In the genomic region with DNA sequence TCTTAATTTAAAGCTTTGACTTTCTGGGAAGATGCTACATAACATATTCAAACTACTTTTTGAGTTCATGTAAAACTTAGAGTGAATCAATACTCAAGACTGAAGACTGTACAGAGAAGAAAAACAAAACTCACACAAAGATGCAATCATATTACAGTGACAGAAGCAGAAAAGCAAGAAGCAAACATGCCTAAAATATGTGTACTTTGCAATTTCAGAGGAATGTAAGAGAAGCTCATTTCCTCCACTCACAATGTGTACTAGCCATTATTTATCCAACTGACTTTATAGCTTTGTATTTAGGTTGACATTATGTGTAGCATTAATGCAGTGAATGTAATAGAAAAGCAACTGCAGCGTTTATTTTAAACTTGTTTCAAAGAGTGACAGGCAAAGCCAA, we compare ENCODE assay signal across 28 cellular contexts.
DNase-seq lines count a peak whose midpoint lies in the region; ATAC-seq and TF ChIP-seq lines count a peak whose summit lies in the region.
"Had no signal": no experiment of that assay in that cellular context is flagged by ENCODE, and none has a peak within 500 bp of the region (broad histone marks: within the 10 kb centered on the region; RNA-seq: fewer than 3 reads in every experiment).

No MANE protein-coding gene starts in this region.

- no peaks in the 10 kb centered on the region for H3K9me3 Mint-ChIP-seq in activated CD8-positive, alpha-beta T cell treated with anti-CD3 and anti-CD28 coated beads for 36 hours
- H3K9me3 Mint-ChIP-seq in activated CD8-positive, alpha-beta T cell treated with anti-CD3 and anti-CD28 coated beads, Interleukin-2, amount 10 ng/mL, durations not matched to agents 7 days and 5 days (ENCODE audit: insufficient read depth): no peaks in the 10 kb centered on the region
- no peaks in the 10 kb centered on the region for H3K9me3 Mint-ChIP-seq in central memory CD8-positive, alpha-beta T cell
- H3K9me3 Mint-ChIP-seq in progenitor cell of endocrine pancreas (ENCODE audit: low read depth): no peaks in the 10 kb centered on the region
- H3K9me3 Mint-ChIP-seq in activated CD4-positive, alpha-beta memory T cell treated with anti-CD3 and anti-CD28 coated beads, Interleukin-2, amount 10 ng/mL, durations not matched to agents 7 days and 5 days: no peaks in the 10 kb centered on the region
- H3K9me3 Mint-ChIP-seq: activated T-cell treated with anti-CD3 and anti-CD28 coated beads, Interleukin-2, amount 50 U/mL, for 72 hours had no signal

- peaks cover 7% of the 10 kb centered on the region for H3K4me1 Mint-ChIP-seq in activated CD8-positive, alpha-beta T cell treated with anti-CD3 and anti-CD28 coated beads for 36 hours (ENCODE audit: low read depth)
- peaks cover 9% of the 10 kb centered on the region for H3K4me1 Mint-ChIP-seq in activated CD8-positive, alpha-beta T cell treated with anti-CD3 and anti-CD28 coated beads, Interleukin-2, amount 10 ng/mL, durations not matched to agents 7 days and 5 days (ENCODE audit: low read depth)
- peaks cover 5% of the 10 kb centered on the region for H3K4me1 Mint-ChIP-seq in central memory CD8-positive, alpha-beta T cell
- peaks cover 3% of the 10 kb centered on the region for H3K4me1 Mint-ChIP-seq in progenitor cell of endocrine pancreas (ENCODE audit: low read depth)
- peaks cover 3% of the 10 kb centered on the region for H3K4me1 Mint-ChIP-seq in activated CD4-positive, alpha-beta memory T cell treated with anti-CD3 and anti-CD28 coated beads, Interleukin-2, amount 10 ng/mL, durations not matched to agents 7 days and 5 days

- H3K36me3 Mint-ChIP-seq in activated CD8-positive, alpha-beta T cell treated with anti-CD3 and anti-CD28 coated beads for 36 hours (ENCODE audit: low read depth): peaks cover 25% of the 10 kb centered on the region
- H3K36me3 Mint-ChIP-seq in activated CD8-positive, alpha-beta T cell treated with anti-CD3 and anti-CD28 coated beads, Interleukin-2, amount 10 ng/mL, durations not matched to agents 7 days and 5 days (ENCODE audit: low read depth): peaks cover 28% of the 10 kb centered on the region
- peaks cover 48% of the 10 kb centered on the region for H3K36me3 Mint-ChIP-seq in central memory CD8-positive, alpha-beta T cell (ENCODE audit: insufficient read depth)
- H3K36me3 Mint-ChIP-seq in progenitor cell of endocrine pancreas (ENCODE audit: insufficient read depth): peaks cover 4% of the 10 kb centered on the region
- H3K36me3 Mint-ChIP-seq in activated CD4-positive, alpha-beta memory T cell treated with anti-CD3 and anti-CD28 coated beads, Interleukin-2, amount 10 ng/mL, durations not matched to agents 7 days and 5 days (ENCODE audit: low read depth): peaks cover 38% of the 10 kb centered on the region

- H3K27ac ChIP-seq in prostate gland (no peak overlapping the region), colonic mucosa (no peak overlapping the region)
- H3K27ac ChIP-seq: 22Rv1, C4-2B, lower lobe of right lung, pancreas, SJCRH30, suprapubic skin had no signal

- H3K9me3 ChIP-seq in prostate gland (no peaks in the 10 kb centered on the region), colonic mucosa (no peaks in the 10 kb centered on the region)
- H3K9me3 ChIP-seq: Caco-2, lower lobe of right lung, pancreas, SJCRH30, suprapubic skin had no signal

- POLR2A ChIA-PET in activated CD8-positive, alpha-beta T cell treated with anti-CD3 and anti-CD28 coated beads for 36 hours (lab: Charles Lee): no interaction called here
- POLR2A ChIA-PET in activated CD8-positive, alpha-beta T cell treated with anti-CD3 and anti-CD28 coated beads, Interleukin-2, amount 10 ng/mL, durations not matched to agents 7 days and 5 days (lab: Charles Lee): no interaction called here
- POLR2A ChIA-PET in activated CD4-positive, alpha-beta memory T cell treated with anti-CD3 and anti-CD28 coated beads, Interleukin-2, amount 10 ng/mL, durations not matched to agents 7 days and 5 days (lab: Charles Lee): no interaction called here

- no peaks in the 10 kb centered on the region for H3K4me1 ChIP-seq in prostate gland (replicated peaks)
- H3K4me1 ChIP-seq in colonic mucosa: no peaks in the 10 kb centered on the region
- H3K4me1 ChIP-seq: SJCRH30, suprapubic skin had no signal

- no peak overlapping the region for H3K4me3 Mint-ChIP-seq in activated CD8-positive, alpha-beta T cell treated with anti-CD3 and anti-CD28 coated beads for 36 hours
- H3K4me3 Mint-ChIP-seq in activated CD8-positive, alpha-beta T cell treated with anti-CD3 and anti-CD28 coated beads, Interleukin-2, amount 10 ng/mL, durations not matched to agents 7 days and 5 days: no peak overlapping the region
- no peak overlapping the region for H3K4me3 Mint-ChIP-seq in central memory CD8-positive, alpha-beta T cell
- H3K4me3 Mint-ChIP-seq in progenitor cell of endocrine pancreas (ENCODE audit: low read depth): no peak overlapping the region
- no peak overlapping the region for H3K4me3 Mint-ChIP-seq in activated CD4-positive, alpha-beta memory T cell treated with anti-CD3 and anti-CD28 coated beads, Interleukin-2, amount 10 ng/mL, durations not matched to agents 7 days and 5 days
- H3K4me3 Mint-ChIP-seq: activated T-cell treated with anti-CD3 and anti-CD28 coated beads, Interleukin-2, amount 50 U/mL, for 72 hours had no signal

- H3K27me3 Mint-ChIP-seq in activated CD8-positive, alpha-beta T cell treated with anti-CD3 and anti-CD28 coated beads for 36 hours: no peaks in the 10 kb centered on the region
- no peaks in the 10 kb centered on the region for H3K27me3 Mint-ChIP-seq in activated CD8-positive, alpha-beta T cell treated with anti-CD3 and anti-CD28 coated beads, Interleukin-2, amount 10 ng/mL, durations not matched to agents 7 days and 5 days (ENCODE audit: low read depth)
- H3K27me3 Mint-ChIP-seq in central memory CD8-positive, alpha-beta T cell: no peaks in the 10 kb centered on the region
- no peaks in the 10 kb centered on the region for H3K27me3 Mint-ChIP-seq in progenitor cell of endocrine pancreas
- no peaks in the 10 kb centered on the region for H3K27me3 Mint-ChIP-seq in activated CD4-positive, alpha-beta memory T cell treated with anti-CD3 and anti-CD28 coated beads, Interleukin-2, amount 10 ng/mL, durations not matched to agents 7 days and 5 days

- ATAC-seq in activated CD8-positive, alpha-beta T cell treated with anti-CD3 and anti-CD28 coated beads for 36 hours: no peak
- no peak for ATAC-seq in activated CD8-positive, alpha-beta T cell treated with anti-CD3 and anti-CD28 coated beads, Interleukin-2, amount 10 ng/mL, durations not matched to agents 7 days and 5 days
- no peak for ATAC-seq in central memory CD8-positive, alpha-beta T cell (replicated peaks; ENCODE audit: extremely low read depth, poor library complexity, severe bottlenecking)
- ATAC-seq: activated T-cell treated with anti-CD3 and anti-CD28 coated beads, Interleukin-2, amount 50 U/mL, for 72 hours; lower lobe of right lung; pancreas had no signal

- no peak overlapping the region for H3K4me3 ChIP-seq in prostate gland
- no peak overlapping the region for H3K4me3 ChIP-seq in colonic mucosa
- H3K4me3 ChIP-seq: dorsolateral prefrontal cortex, lower lobe of right lung, pancreas, SJCRH30, suprapubic skin had no signal

- H3K9ac ChIP-seq in colonic mucosa (ENCODE audit: low read depth in 2 of 2, low read length in 2 of 2): no peak overlapping the region

- no peak for DNase-seq in activated CD8-positive, alpha-beta T cell treated with anti-CD3 and anti-CD28 coated beads for 36 hours
- no peak for DNase-seq in activated CD8-positive, alpha-beta T cell treated with anti-CD3 and anti-CD28 coated beads, Interleukin-2, amount 10 ng/mL, durations not matched to agents 7 days and 5 days
- DNase-seq in NCI-H69 (lab: John Stamatoyannopoulos, UW) (peak; percentile 64), progenitor cell of endocrine pancreas (ENCODE audit: low spot score, unreplicated experiment) (no peak), prostate gland (ENCODE audit: low spot score) (no peak), colonic mucosa (no peak)
- no peak for DNase-seq in central memory CD8-positive, alpha-beta T cell (ENCODE audit: low spot score in 2 of 2)
- DNase-seq in activated CD4-positive, alpha-beta memory T cell treated with anti-CD3 and anti-CD28 coated beads, Interleukin-2, amount 10 ng/mL, durations not matched to agents 7 days and 5 days: no peak
- DNase-seq: activated CD4-positive, alpha-beta T cell treated with anti-CD3 and anti-CD28 coated beads, Interleukin-2, amount 50 U/mL, for 1 hour; activated CD4-positive, CD25-positive, alpha-beta regulatory T cell; activated T-cell treated with anti-CD3 and anti-CD28 coated beads, Interleukin-2, amount 50 U/mL, for 72 hours; Caco-2; central memory CD4-positive, alpha-beta T cell; DMS79; dorsolateral prefrontal cortex; GF-D8; lower lobe of right lung; NCI-H187 treated with DMSO at 0.1 percent for 48 hours; NCI-H345; NCI-H82; pancreas; SJCRH30; small intestine; stimulated activated naive CD4-positive, alpha-beta T cell; T1000 had no signal

- H3K36me3 ChIP-seq in prostate gland: no peaks in the 10 kb centered on the region
- H3K36me3 ChIP-seq in colonic mucosa: no peaks in the 10 kb centered on the region

- no peak for TF ChIP-seq POLR2A in prostate gland (IDR thresholded peaks at IDR 0.05)

- no peaks in the 10 kb centered on the region for H3K27me3 ChIP-seq in prostate gland (replicated peaks; ENCODE audit: insufficient read depth)
- H3K27me3 ChIP-seq in colonic mucosa: no peaks in the 10 kb centered on the region
- H3K27me3 ChIP-seq: dorsolateral prefrontal cortex, pancreas, SJCRH30, suprapubic skin had no signal

- WGBS in prostate gland: 64% methylated on average over 1 of the region's 1 CpG

- intact Hi-C loops in activated CD8-positive, alpha-beta T cell treated with anti-CD3 and anti-CD28 coated beads for 36 hours (cut with micrococcal nuclease): no loop called here
- intact Hi-C loops in prostate gland (cut with DNase I): no loop called here
- intact Hi-C loops in colonic mucosa (cut with DNase I): no loop called here

- TF ChIP-seq CTCF in activated CD8-positive, alpha-beta T cell treated with anti-CD3 and anti-CD28 coated beads for 36 hours (IDR thresholded peaks at IDR 0.05): no peak
- TF ChIP-seq CTCF in progenitor cell of endocrine pancreas (IDR thresholded peaks at IDR 0.05; ENCODE audit: unreplicated experiment) (no peak), prostate gland (IDR thresholded peaks at IDR 0.05) (no peak), colonic mucosa (IDR thresholded peaks at IDR 0.05) (no peak)

- CTCF ChIA-PET in activated CD8-positive, alpha-beta T cell treated with anti-CD3 and anti-CD28 coated beads for 36 hours (lab: Charles Lee): interaction anchor here (0.9 kb wide), 1 partner anchor 13 kb away, joined by 3 read pairs; no protein-coding TSS in a partner anchor
- CTCF ChIA-PET in activated CD8-positive, alpha-beta T cell treated with anti-CD3 and anti-CD28 coated beads, Interleukin-2, amount 10 ng/mL, durations not matched to agents 7 days and 5 days (lab: Charles Lee): interaction anchor here (0.7 to 0.8 kb wide), 2 partner anchors 9 to 41 kb away, joined by 3 read pairs; no protein-coding TSS in a partner anchor
- CTCF ChIA-PET in activated CD4-positive, alpha-beta memory T cell treated with anti-CD3 and anti-CD28 coated beads, Interleukin-2, amount 10 ng/mL, durations not matched to agents 7 days and 5 days (lab: Charles Lee): interaction anchor here (1.5 kb wide), 1 partner anchor 10 kb away, joined by 3 read pairs; no protein-coding TSS in a partner anchor

- peak overlapping the region; percentile 24 for H3K27ac Mint-ChIP-seq in activated CD8-positive, alpha-beta T cell treated with anti-CD3 and anti-CD28 coated beads for 36 hours
- no peak overlapping the region for H3K27ac Mint-ChIP-seq in activated CD8-positive, alpha-beta T cell treated with anti-CD3 and anti-CD28 coated beads, Interleukin-2, amount 10 ng/mL, durations not matched to agents 7 days and 5 days
- peak overlapping the region; percentile 38 for H3K27ac Mint-ChIP-seq in central memory CD8-positive, alpha-beta T cell (ENCODE audit: low read depth)
- peak overlapping the region; percentile 9 for H3K27ac Mint-ChIP-seq in progenitor cell of endocrine pancreas
- no peak overlapping the region for H3K27ac Mint-ChIP-seq in activated CD4-positive, alpha-beta memory T cell treated with anti-CD3 and anti-CD28 coated beads, Interleukin-2, amount 10 ng/mL, durations not matched to agents 7 days and 5 days
- H3K27ac Mint-ChIP-seq: activated T-cell treated with anti-CD3 and anti-CD28 coated beads, Interleukin-2, amount 50 U/mL, for 72 hours had no signal

Comparison
In these comparisons a context has a peak if more than half of its experiments do, and no peak if none do; other contexts are left out.
1. H3K27ac Mint-ChIP-seq: peak in activated CD8-positive, alpha-beta T cell treated with anti-CD3 and anti-CD28 coated beads for 36 hours (single experiment), central memory CD8-positive, alpha-beta T cell (single experiment) and progenitor cell of endocrine pancreas (single experiment); none in activated CD8-positive, alpha-beta T cell treated with anti-CD3 and anti-CD28 coated beads, Interleukin-2, amount 10 ng/mL, durations not matched to agents 7 days and 5 days (single experiment) and activated CD4-positive, alpha-beta memory T cell treated with anti-CD3 and anti-CD28 coated beads, Interleukin-2, amount 10 ng/mL, durations not matched to agents 7 days and 5 days (single experiment).